In the genomic region with DNA sequence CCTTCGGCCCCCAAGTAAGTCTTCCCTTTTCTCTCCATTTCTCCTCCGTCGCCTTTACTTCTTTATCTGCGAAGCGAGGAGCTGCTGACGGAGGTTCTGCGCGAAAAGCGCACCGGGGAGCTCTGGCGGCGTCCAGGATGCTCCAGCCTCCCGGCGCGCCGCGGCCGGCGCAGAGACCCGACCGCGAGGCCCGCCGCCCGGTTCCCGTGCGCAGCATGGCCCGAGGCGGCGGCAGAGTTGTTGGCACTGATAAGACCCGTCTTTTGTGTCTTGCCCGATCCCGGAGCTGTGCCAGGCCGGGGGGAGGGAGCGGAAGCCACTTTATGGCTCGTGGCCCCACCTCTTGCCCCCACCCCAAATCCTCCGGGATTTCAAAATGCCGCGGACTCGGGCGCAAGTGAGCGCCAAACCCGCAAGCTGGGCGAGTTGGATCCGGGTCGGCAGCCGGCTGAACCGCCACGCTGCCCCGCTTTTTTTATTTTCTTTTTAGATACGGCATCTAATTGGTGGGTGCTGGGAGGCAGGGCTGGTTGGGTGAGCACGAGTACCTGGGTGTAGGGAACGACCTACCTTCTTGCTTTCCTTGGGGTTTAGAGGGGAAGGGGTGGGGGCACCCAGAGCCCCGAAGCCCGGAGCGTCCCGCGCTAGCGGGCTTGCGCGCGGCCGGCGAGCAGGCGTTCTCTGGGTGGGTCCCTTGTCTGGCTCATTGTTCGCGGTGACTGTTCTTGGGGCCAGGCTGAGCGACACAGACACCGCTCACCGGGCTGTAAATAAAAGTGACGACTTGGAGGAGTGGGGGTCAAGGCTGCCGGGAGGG, we compare ENCODE assay signal across 8 cellular contexts.
DNase-seq lines count a peak whose midpoint lies in the region; ATAC-seq lines count a peak whose summit lies in the region.

No MANE protein-coding gene starts in this region.

- H3K36me3 ChIP-seq in endocrine pancreas (ENCODE audit: control insufficient read depth, insufficient read depth, low read length) (no peaks in the 10 kb centered on the region), mucosa of rectum (ENCODE audit: control insufficient read depth in 2 of 2, insufficient read depth in 2 of 2, low read length in 2 of 2) (no peaks in the 10 kb centered on the region)

- H3K4me3 ChIP-seq in endocrine pancreas (ENCODE audit: control insufficient read depth, insufficient read depth, low read length) (peak overlapping the region; percentile 73), mucosa of rectum (ENCODE audit: low read length in 2 of 2) (peak overlapping the region; percentile 24 to 39)

- peak; percentile 47 for DNase-seq in NCI-H345 treated with DMSO at 0.1 percent for 48 hours (lab: John Stamatoyannopoulos, UW; ENCODE audit: unreplicated experiment)

- H3K4me1 ChIP-seq in endocrine pancreas (ENCODE audit: control insufficient read depth, insufficient read depth, low read length) (no peaks in the 10 kb centered on the region), mucosa of rectum (ENCODE audit: control insufficient read depth in 2 of 2, insufficient read depth in 2 of 2, low read length in 2 of 2) (no peaks in the 10 kb centered on the region)

- H3K9me3 ChIP-seq in endocrine pancreas (ENCODE audit: control insufficient read depth, low read length) (no peaks in the 10 kb centered on the region), mucosa of rectum (ENCODE audit: control insufficient read depth in 2 of 2, low read length in 2 of 2) (no peaks in the 10 kb centered on the region)

- H3K9ac ChIP-seq in endocrine pancreas (ENCODE audit: control insufficient read depth, insufficient read depth, low read length) (peak overlapping the region; percentile 51), mucosa of rectum (ENCODE audit: low read depth in 1 of 2, low read length in 2 of 2) (no peak overlapping the region)

- ATAC-seq in GM18868 (IDR thresholded peaks at IDR 0.05; ENCODE audit: unreplicated experiment) (peak; percentile 39), GM21423 (IDR thresholded peaks at IDR 0.05; ENCODE audit: unreplicated experiment) (no peak), GM18520 (IDR thresholded peaks at IDR 0.05; ENCODE audit: unreplicated experiment) (no peak), HG03175 (IDR thresholded peaks at IDR 0.05; ENCODE audit: unreplicated experiment) (no peak), HG03159 (IDR thresholded peaks at IDR 0.05; ENCODE audit: unreplicated experiment) (no peak)

- H3K27ac ChIP-seq in mucosa of rectum (ENCODE audit: low read depth in 2 of 2, low read length in 2 of 2): no peak overlapping the region

- H3K27me3 ChIP-seq in endocrine pancreas (ENCODE audit: control insufficient read depth, insufficient read depth, low read length) (peaks cover 3% of the 10 kb centered on the region), mucosa of rectum (ENCODE audit: control insufficient read depth in 2 of 2, insufficient read depth in 2 of 2, low read length in 2 of 2) (peaks cover 7 to 31% of the 10 kb centered on the region in 2 donors)
